1 cellular context compared by ENCODE assay signal in genomic region chr19:50770164-50770563, GRCh38.
TF ChIP-seq lines count a peak whose summit lies in the region.

Gene GPR32 (plus strand): TSS chr19:50770464. CDS start chr19:50770601, 137 bp downstream.

TF ChIP-seq in HEK293, 187 proteins besides CTCF, POLR2A, EP300 and RAD21:
- TF ChIP-seq ZNF394 (tag by site-specific recombination; IDR thresholded peaks at IDR 0.05; ENCODE audit: borderline replicate concordance) = peak; percentile 22; the same call in 1 of the 2 replicates
